ENCODE assay signal across 10 cellular contexts in the genomic region with DNA sequence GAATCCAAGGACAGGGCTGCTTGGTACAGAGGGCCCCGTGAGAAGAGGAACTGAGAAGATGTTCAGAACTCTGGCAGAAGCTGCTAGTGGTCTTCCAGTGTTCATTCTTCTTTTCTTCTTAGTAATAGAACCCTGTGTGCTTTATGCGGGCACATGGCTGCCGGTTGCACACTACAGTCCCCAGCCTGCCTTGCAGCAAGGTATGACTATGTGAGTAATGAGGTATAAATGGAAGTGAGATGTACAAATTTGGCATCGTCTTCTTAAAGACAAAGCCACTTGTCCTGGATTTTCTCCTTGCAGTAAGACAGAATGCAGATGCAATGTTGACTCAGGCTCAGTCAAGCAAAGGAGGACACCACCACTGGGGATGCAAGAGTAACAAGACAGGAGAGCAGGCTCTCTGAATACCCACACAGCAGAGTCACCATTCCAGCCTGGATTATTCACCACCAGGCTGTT. TPM values are rescaled to one million over a fixed set of nuclear protein-coding genes. Genes with fewer than 3 reads are reported as not detected.
A peak's percentile ranks its signal among the peaks of the same experiment; 100 is the strongest.
DNase-seq lines count a peak whose midpoint lies in the region; ATAC-seq and TF ChIP-seq lines count a peak whose summit lies in the region.
"Had no signal": no experiment of that assay in that cellular context is flagged by ENCODE, and none has a peak within 500 bp of the region (broad histone marks: within the 10 kb centered on the region; RNA-seq: fewer than 3 reads in every experiment).

No MANE protein-coding gene starts in this region.

- 95 to 98% methylated on average over 4 of the region's 4 CpGs for WGBS in aorta, 2 donors

- no peak overlapping the region for H3K4me3 Mint-ChIP-seq in HFFc6
- no peak overlapping the region for H3K4me3 Mint-ChIP-seq in MCF 10A (ENCODE audit: unreplicated experiment)
- H3K4me3 Mint-ChIP-seq: IgD-negative memory B cell, nephron progenitor cell had no signal

- BruUV-seq in MCF 10A (replicated peaks; lab: Mats Ljungman, UMichigan), result no TSS peak

- H3K36me3 Mint-ChIP-seq in HFFc6 (ENCODE audit: low read depth) (no peaks in the 10 kb centered on the region), MCF 10A (ENCODE audit: insufficient read depth, unreplicated experiment) (no peaks in the 10 kb centered on the region)
- H3K36me3 Mint-ChIP-seq: IgD-negative memory B cell had no signal

- no peak overlapping the region for H3K27ac Mint-ChIP-seq in HFFc6
- H3K27ac Mint-ChIP-seq in MCF 10A (ENCODE audit: low read depth, unreplicated experiment), result no peak overlapping the region
- H3K27ac Mint-ChIP-seq: nephron progenitor cell had no signal

- intact Hi-C loops in MCF 10A (cut with micrococcal nuclease), result no loop called here
- intact Hi-C loops in aorta (cut with DNase I), result no loop called here

- H3K9me3 Mint-ChIP-seq in HFFc6, result no peaks in the 10 kb centered on the region
- no peaks in the 10 kb centered on the region for H3K9me3 Mint-ChIP-seq in MCF 10A (ENCODE audit: unreplicated experiment)
- H3K9me3 Mint-ChIP-seq: IgD-negative memory B cell, nephron progenitor cell had no signal

- DNase-seq in HFFc6, result peak; percentile 55
- peak; percentile 98 for DNase-seq in kidney tubule cell (ENCODE audit: low spot score)
- DNase-seq in MCF 10A (ENCODE audit: unreplicated experiment), result no peak
- DNase-seq in NCI-H2029 (lab: John Stamatoyannopoulos, UW), result no peak
- no peak for DNase-seq in aorta
- no peak for DNase-seq in NCI-H446 treated with DMSO at 0.1 percent for 48 hours (lab: John Stamatoyannopoulos, UW)
- DNase-seq: nephron progenitor cell had no signal

- H3K4me3 ChIP-seq in aorta (ENCODE audit: low read length in 2 of 2), result no peak overlapping the region

- no peak for TF ChIP-seq CTCF in HFFc6 (IDR thresholded peaks at IDR 0.05)
- no peak for TF ChIP-seq CTCF in MCF 10A (IDR thresholded peaks at IDR 0.05; ENCODE audit: unreplicated experiment)

- ATAC-seq in GM18867 (IDR thresholded peaks at IDR 0.05; ENCODE audit: unreplicated experiment), result peak; percentile 81
- ATAC-seq in HG03571 (IDR thresholded peaks at IDR 0.05; ENCODE audit: unreplicated experiment), result peak; percentile 73
- ATAC-seq in aorta (ENCODE audit: low FRiP score), result no peak

- H3K27me3 Mint-ChIP-seq in HFFc6 (ENCODE audit: insufficient read depth) (peaks cover 10% of the 10 kb centered on the region), MCF 10A (ENCODE audit: insufficient read depth, unreplicated experiment) (no peaks in the 10 kb centered on the region)

- no peak overlapping the region for H3K27ac ChIP-seq in aorta (ENCODE audit: low read depth in 1 of 2, low read length in 2 of 2)

- H3K4me1 ChIP-seq in aorta (ENCODE audit: control insufficient read depth in 1 of 2, insufficient read depth in 2 of 2, low read length in 2 of 2), result no peaks in the 10 kb centered on the region

- H3K27me3 ChIP-seq in aorta (ENCODE audit: control insufficient read depth in 1 of 2, insufficient read depth in 2 of 2, low read length in 1 of 2), result no peaks in the 10 kb centered on the region

- no peaks in the 10 kb centered on the region for H3K9me3 ChIP-seq in aorta (ENCODE audit: control insufficient read depth, low read length)

- POLR2A ChIA-PET in MCF 10A (lab: Yijun Ruan, JAX), result interaction anchor here (1.1 to 1.2 kb wide), 2 partner anchors 10 to 16 kb away, joined by 3 read pairs; no protein-coding TSS in a partner anchor

- no peaks in the 10 kb centered on the region for H3K36me3 ChIP-seq in aorta (ENCODE audit: control insufficient read depth in 1 of 2, insufficient read depth in 2 of 2, low read length in 1 of 2)

- CTCF ChIA-PET in MCF 10A (lab: Yijun Ruan, JAX), result interaction anchor here (0.6 to 1.1 kb wide), 2 partner anchors 11 to 18 kb away, joined by 3 to 4 read pairs; no protein-coding TSS in a partner anchor

- peaks cover 15% of the 10 kb centered on the region; the same call in 1 of the 2 replicates for H3K4me1 Mint-ChIP-seq in HFFc6 (ENCODE audit: low read depth)
- no peaks in the 10 kb centered on the region for H3K4me1 Mint-ChIP-seq in MCF 10A (ENCODE audit: insufficient read depth, unreplicated experiment)

RNA-seq across cellular contexts. Expression of a gene that starts 15.0 kb away (rescaled TPM):
- total RNA-seq in HFFc6 (2021; fragmentation: NEBNext Ultra II Directional; extraction: Animal tissue kit (Norgen Biotek cat#: 25700)), result 10 to 100 TPM; 30.6 to 48.5 (median 42.9) TPM
- 20.0 and 24.4 TPM in 2 replicates for total RNA-seq in MCF 10A (2022)
- total RNA-seq in aorta, result 1 to 10 TPM; 7.1 to 8.4 TPM
- 10 to 100 TPM in 1 of 2 donors, 1 to 10 TPM in 1; 7.1 to 23.8 TPM for polyA plus RNA-seq in aorta

Comparison
In these comparisons a context has a peak if more than half of its experiments do, and no peak if none do; other contexts are left out.
1. DNase-seq: peak in HFFc6 (single experiment) and kidney tubule cell (single experiment); none in MCF 10A (single experiment), NCI-H2029 (single experiment), aorta (0 of 2) and NCI-H446 treated with DMSO at 0.1 percent for 48 hours (single experiment).